ENCODE assay signal across 1 cellular context in the genomic region with DNA sequence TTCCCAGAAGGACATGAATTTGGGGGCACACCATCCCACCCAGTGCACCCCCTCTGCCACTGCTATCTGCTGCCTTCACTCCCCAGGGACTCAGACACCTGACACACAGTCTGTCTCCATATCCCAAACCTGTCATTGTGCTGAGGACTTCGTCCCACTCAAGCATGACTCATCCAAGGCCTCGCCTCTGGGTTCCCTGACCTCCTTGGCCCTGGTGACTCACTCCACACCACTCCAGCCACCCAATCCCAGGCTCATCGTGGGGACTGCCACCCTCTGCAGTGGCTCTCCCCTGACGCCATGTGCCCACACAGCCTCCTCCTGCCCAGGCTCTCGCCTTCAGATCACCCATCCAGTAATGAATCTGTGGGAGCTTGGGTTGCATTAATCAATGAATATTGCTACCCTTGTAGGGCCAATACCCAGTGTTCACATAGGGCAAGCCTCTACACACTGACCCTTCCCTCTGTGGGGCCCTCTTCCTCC.
TF ChIP-seq lines count a peak whose summit lies in the region.

No MANE protein-coding gene starts in this region.

TF ChIP-seq in HEK293, 187 proteins besides CTCF, POLR2A, EP300 and RAD21:
- TF ChIP-seq, protein P1, sequence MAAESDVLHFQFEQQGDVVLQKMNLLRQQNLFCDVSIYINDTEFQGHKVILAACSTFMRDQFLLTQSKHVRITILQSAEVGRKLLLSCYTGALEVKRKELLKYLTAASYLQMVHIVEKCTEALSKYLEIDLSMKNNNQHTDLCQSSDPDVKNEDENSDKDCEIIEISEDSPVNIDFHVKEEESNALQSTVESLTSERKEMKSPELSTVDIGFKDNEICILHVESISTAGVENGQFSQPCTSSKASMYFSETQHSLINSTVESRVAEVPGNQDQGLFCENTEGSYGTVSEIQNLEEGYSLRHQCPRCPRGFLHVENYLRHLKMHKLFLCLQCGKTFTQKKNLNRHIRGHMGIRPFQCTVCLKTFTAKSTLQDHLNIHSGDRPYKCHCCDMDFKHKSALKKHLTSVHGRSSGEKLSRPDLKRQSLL (tag by site-specific recombination; IDR thresholded peaks at IDR 0.05), result no peak
- TF ChIP-seq ZEB2 (tag by site-specific recombination; IDR thresholded peaks at IDR 0.05) (no peak), SALL2 (tag by site-specific recombination; IDR thresholded peaks at IDR 0.05; ENCODE audit: borderline replicate concordance) (no peak), ZNF549 (tag by site-specific recombination; IDR thresholded peaks at IDR 0.05) (no peak), ZNF404 (tag by site-specific recombination; IDR thresholded peaks at IDR 0.05) (no peak), ZFP37 (tag by site-specific recombination; IDR thresholded peaks at IDR 0.05) (0 out of 2 replicates have a peak, but pooled peaks have one; percentile 25), ZNF623 (tag by site-specific recombination; IDR thresholded peaks at IDR 0.05) (no peak), EGR2 (tag by site-specific recombination; IDR thresholded peaks at IDR 0.05; ENCODE audit: low read depth) (peak; percentile 91), SP7 (tag by site-specific recombination; IDR thresholded peaks at IDR 0.05) (peak; percentile 92), ZNF629 (tag by site-specific recombination; IDR thresholded peaks at IDR 0.05) (peak; percentile 56), ZNF132 (tag by site-specific recombination; IDR thresholded peaks at IDR 0.05; ENCODE audit: borderline replicate concordance) (no peak), ZNF140 (tag by site-specific recombination; IDR thresholded peaks at IDR 0.05) (no peak), ZFHX2 (tag by site-specific recombination; conservative IDR thresholded peaks at IDR 0.05) (peak; percentile 87), ZNF560 (tag by site-specific recombination; IDR thresholded peaks at IDR 0.05; ENCODE audit: borderline replicate concordance) (no peak), OVOL3 (tag by site-specific recombination; IDR thresholded peaks at IDR 0.05) (no peak), GLIS2 (tag by site-specific recombination; IDR thresholded peaks at IDR 0.05) (peak; percentile 61), ZNF274 (IDR thresholded peaks at IDR 0.05; ENCODE audit: low read length) (no peak), ZNF274 (tag by site-specific recombination; IDR thresholded peaks at IDR 0.05; ENCODE audit: borderline replicate concordance) (no peak), KLF8 (tag by site-specific recombination; IDR thresholded peaks at IDR 0.05) (peak; percentile 61; the same call in 1 of the 2 replicates), ZNF596 (tag by site-specific recombination; IDR thresholded peaks at IDR 0.05) (no peak), SETDB1 (IDR thresholded peaks at IDR 0.05; ENCODE audit: insufficient read length, low read length) (no peak), ZNF341 (tag by site-specific recombination; IDR thresholded peaks at IDR 0.05; ENCODE audit: low read depth) (no peak), ZNF211 (tag by site-specific recombination; IDR thresholded peaks at IDR 0.05; ENCODE audit: low read depth) (no peak), BCL11B (tag by site-specific recombination; IDR thresholded peaks at IDR 0.05; ENCODE audit: low read depth) (no peak)
- TF ChIP-seq, protein P2, sequence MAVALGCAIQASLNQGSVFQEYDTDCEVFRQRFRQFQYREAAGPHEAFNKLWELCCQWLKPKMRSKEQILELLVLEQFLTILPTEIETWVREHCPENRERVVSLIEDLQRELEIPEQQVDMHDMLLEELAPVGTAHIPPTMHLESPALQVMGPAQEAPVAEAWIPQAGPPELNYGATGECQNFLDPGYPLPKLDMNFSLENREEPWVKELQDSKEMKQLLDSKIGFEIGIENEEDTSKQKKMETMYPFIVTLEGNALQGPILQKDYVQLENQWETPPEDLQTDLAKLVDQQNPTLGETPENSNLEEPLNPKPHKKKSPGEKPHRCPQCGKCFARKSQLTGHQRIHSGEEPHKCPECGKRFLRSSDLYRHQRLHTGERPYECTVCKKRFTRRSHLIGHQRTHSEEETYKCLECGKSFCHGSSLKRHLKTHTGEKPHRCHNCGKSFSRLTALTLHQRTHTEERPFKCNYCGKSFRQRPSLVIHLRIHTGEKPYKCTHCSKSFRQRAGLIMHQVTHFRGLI (tag by site-specific recombination; IDR thresholded peaks at IDR 0.05), result no peak
- TF ChIP-seq, protein P3, sequence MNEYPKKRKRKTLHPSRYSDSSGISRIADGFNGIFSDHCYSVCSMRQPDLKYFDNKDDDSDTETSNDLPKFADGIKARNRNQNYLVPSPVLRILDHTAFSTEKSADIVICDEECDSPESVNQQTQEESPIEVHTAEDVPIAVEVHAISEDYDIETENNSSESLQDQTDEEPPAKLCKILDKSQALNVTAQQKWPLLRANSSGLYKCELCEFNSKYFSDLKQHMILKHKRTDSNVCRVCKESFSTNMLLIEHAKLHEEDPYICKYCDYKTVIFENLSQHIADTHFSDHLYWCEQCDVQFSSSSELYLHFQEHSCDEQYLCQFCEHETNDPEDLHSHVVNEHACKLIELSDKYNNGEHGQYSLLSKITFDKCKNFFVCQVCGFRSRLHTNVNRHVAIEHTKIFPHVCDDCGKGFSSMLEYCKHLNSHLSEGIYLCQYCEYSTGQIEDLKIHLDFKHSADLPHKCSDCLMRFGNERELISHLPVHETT (tag by site-specific recombination; IDR thresholded peaks at IDR 0.05), result 0 out of 2 replicates have a peak, but pooled peaks have one; percentile 48
- TF ChIP-seq, protein P4, sequence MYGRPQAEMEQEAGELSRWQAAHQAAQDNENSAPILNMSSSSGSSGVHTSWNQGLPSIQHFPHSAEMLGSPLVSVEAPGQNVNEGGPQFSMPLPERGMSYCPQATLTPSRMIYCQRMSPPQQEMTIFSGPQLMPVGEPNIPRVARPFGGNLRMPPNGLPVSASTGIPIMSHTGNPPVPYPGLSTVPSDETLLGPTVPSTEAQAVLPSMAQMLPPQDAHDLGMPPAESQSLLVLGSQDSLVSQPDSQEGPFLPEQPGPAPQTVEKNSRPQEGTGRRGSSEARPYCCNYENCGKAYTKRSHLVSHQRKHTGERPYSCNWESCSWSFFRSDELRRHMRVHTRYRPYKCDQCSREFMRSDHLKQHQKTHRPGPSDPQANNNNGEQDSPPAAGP (tag by site-specific recombination; IDR thresholded peaks at IDR 0.05), result peak; percentile 84
- TF ChIP-seq, protein P5, sequence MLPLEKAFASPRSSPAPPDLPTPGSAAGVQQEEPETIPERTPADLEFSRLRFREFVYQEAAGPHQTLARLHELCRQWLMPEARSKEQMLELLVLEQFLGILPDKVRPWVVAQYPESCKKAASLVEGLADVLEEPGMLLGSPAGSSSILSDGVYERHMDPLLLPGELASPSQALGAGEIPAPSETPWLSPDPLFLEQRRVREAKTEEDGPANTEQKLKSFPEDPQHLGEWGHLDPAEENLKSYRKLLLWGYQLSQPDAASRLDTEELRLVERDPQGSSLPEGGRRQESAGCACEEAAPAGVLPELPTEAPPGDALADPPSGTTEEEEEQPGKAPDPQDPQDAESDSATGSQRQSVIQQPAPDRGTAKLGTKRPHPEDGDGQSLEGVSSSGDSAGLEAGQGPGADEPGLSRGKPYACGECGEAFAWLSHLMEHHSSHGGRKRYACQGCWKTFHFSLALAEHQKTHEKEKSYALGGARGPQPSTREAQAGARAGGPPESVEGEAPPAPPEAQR (tag by site-specific recombination; IDR thresholded peaks at IDR 0.05), result no peak
- TF ChIP-seq, protein P6, sequence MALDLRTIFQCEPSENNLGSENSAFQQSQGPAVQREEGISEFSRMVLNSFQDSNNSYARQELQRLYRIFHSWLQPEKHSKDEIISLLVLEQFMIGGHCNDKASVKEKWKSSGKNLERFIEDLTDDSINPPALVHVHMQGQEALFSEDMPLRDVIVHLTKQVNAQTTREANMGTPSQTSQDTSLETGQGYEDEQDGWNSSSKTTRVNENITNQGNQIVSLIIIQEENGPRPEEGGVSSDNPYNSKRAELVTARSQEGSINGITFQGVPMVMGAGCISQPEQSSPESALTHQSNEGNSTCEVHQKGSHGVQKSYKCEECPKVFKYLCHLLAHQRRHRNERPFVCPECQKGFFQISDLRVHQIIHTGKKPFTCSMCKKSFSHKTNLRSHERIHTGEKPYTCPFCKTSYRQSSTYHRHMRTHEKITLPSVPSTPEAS (tag by site-specific recombination; IDR thresholded peaks at IDR 0.05), result no peak
- TF ChIP-seq, protein P7, sequence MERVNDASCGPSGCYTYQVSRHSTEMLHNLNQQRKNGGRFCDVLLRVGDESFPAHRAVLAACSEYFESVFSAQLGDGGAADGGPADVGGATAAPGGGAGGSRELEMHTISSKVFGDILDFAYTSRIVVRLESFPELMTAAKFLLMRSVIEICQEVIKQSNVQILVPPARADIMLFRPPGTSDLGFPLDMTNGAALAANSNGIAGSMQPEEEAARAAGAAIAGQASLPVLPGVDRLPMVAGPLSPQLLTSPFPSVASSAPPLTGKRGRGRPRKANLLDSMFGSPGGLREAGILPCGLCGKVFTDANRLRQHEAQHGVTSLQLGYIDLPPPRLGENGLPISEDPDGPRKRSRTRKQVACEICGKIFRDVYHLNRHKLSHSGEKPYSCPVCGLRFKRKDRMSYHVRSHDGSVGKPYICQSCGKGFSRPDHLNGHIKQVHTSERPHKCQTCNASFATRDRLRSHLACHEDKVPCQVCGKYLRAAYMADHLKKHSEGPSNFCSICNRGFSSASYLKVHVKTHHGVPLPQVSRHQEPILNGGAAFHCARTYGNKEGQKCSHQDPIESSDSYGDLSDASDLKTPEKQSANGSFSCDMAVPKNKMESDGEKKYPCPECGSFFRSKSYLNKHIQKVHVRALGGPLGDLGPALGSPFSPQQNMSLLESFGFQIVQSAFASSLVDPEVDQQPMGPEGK (tag by site-specific recombination; IDR thresholded peaks at IDR 0.05), result 0 out of 2 replicates have a peak, but pooled peaks have one; percentile 25
- TF ChIP-seq, protein P8, sequence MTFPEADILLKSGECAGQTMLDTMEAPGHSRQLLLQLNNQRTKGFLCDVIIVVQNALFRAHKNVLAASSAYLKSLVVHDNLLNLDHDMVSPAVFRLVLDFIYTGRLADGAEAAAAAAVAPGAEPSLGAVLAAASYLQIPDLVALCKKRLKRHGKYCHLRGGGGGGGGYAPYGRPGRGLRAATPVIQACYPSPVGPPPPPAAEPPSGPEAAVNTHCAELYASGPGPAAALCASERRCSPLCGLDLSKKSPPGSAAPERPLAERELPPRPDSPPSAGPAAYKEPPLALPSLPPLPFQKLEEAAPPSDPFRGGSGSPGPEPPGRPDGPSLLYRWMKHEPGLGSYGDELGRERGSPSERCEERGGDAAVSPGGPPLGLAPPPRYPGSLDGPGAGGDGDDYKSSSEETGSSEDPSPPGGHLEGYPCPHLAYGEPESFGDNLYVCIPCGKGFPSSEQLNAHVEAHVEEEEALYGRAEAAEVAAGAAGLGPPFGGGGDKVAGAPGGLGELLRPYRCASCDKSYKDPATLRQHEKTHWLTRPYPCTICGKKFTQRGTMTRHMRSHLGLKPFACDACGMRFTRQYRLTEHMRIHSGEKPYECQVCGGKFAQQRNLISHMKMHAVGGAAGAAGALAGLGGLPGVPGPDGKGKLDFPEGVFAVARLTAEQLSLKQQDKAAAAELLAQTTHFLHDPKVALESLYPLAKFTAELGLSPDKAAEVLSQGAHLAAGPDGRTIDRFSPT (tag by site-specific recombination; IDR thresholded peaks at IDR 0.05), result peak; percentile 92
- TF ChIP-seq, protein P9, sequence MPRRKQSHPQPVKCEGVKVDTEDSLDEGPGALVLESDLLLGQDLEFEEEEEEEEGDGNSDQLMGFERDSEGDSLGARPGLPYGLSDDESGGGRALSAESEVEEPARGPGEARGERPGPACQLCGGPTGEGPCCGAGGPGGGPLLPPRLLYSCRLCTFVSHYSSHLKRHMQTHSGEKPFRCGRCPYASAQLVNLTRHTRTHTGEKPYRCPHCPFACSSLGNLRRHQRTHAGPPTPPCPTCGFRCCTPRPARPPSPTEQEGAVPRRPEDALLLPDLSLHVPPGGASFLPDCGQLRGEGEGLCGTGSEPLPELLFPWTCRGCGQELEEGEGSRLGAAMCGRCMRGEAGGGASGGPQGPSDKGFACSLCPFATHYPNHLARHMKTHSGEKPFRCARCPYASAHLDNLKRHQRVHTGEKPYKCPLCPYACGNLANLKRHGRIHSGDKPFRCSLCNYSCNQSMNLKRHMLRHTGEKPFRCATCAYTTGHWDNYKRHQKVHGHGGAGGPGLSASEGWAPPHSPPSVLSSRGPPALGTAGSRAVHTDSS (tag by site-specific recombination; IDR thresholded peaks at IDR 0.05), result no peak
- TF ChIP-seq, protein P10, sequence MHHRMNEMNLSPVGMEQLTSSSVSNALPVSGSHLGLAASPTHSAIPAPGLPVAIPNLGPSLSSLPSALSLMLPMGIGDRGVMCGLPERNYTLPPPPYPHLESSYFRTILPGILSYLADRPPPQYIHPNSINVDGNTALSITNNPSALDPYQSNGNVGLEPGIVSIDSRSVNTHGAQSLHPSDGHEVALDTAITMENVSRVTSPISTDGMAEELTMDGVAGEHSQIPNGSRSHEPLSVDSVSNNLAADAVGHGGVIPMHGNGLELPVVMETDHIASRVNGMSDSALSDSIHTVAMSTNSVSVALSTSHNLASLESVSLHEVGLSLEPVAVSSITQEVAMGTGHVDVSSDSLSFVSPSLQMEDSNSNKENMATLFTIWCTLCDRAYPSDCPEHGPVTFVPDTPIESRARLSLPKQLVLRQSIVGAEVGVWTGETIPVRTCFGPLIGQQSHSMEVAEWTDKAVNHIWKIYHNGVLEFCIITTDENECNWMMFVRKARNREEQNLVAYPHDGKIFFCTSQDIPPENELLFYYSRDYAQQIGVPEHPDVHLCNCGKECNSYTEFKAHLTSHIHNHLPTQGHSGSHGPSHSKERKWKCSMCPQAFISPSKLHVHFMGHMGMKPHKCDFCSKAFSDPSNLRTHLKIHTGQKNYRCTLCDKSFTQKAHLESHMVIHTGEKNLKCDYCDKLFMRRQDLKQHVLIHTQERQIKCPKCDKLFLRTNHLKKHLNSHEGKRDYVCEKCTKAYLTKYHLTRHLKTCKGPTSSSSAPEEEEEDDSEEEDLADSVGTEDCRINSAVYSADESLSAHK (tag by site-specific recombination; IDR thresholded peaks at IDR 0.05), result no peak
- TF ChIP-seq, protein P11, sequence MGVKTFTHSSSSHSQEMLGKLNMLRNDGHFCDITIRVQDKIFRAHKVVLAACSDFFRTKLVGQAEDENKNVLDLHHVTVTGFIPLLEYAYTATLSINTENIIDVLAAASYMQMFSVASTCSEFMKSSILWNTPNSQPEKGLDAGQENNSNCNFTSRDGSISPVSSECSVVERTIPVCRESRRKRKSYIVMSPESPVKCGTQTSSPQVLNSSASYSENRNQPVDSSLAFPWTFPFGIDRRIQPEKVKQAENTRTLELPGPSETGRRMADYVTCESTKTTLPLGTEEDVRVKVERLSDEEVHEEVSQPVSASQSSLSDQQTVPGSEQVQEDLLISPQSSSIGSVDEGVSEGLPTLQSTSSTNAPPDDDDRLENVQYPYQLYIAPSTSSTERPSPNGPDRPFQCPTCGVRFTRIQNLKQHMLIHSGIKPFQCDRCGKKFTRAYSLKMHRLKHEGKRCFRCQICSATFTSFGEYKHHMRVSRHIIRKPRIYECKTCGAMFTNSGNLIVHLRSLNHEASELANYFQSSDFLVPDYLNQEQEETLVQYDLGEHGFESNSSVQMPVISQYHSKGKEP (tag by site-specific recombination; IDR thresholded peaks at IDR 0.05), result no peak
